In the genomic region with DNA sequence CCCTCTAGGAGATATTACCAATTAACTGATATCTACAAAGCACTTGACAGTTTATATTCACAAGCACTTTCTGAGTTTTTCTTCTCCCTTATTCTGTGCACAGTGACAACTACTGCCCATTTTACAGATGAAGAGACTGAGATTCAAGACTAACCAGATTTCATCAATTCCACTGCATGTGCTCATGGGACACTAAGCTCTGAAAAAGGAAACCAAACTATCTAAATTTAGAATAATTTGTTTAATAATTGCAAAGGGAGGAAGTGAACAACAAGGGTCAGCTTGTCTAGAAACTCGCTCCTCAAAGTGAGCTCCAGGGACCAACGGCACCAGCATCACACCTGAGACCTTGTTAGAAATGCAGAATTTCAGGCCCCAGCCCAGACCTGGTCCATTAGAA, we compare ENCODE assay signal across 20 cellular contexts. TPM values are rescaled to one million over a fixed set of nuclear protein-coding genes. Genes with fewer than 3 reads are reported as not detected.
A peak's percentile ranks its signal among the peaks of the same experiment; 100 is the strongest.
DNase-seq lines count a peak whose midpoint lies in the region; ATAC-seq, FAIRE-seq and TF ChIP-seq lines count a peak whose summit lies in the region.
"Had no signal": no experiment of that assay in that cellular context is flagged by ENCODE, and none has a peak within 500 bp of the region (broad histone marks: within the 10 kb centered on the region; RNA-seq: fewer than 3 reads in every experiment).

No MANE protein-coding gene starts in this region.

- FAIRE-seq in kidney (lab: Jason Lieb, UNC): no peak
- FAIRE-seq: A549 had no signal

- H3K27ac Mint-ChIP-seq in HFFc6: no peak overlapping the region
- no peak overlapping the region for H3K27ac Mint-ChIP-seq in activated naive CD8-positive, alpha-beta T cell treated with anti-CD3 and anti-CD28 coated beads, Interleukin-2, amount 50 U/mL, for 24 hours

- H3K9me3 ChIP-seq in kidney (ENCODE audit: control insufficient read depth in 1 of 2, low read length in 2 of 2): no peaks in the 10 kb centered on the region
- H3K9me3 ChIP-seq: A549, colonic mucosa, psoas muscle, tibial nerve had no signal

- H3K27ac ChIP-seq in kidney (ENCODE audit: low read depth in 2 of 2, low read length in 2 of 2): no peak overlapping the region
- H3K27ac ChIP-seq: A549, colonic mucosa, KMS-11, psoas muscle, tibial nerve had no signal

- H3K36me3 Mint-ChIP-seq in HFFc6 (ENCODE audit: low read depth): no peaks in the 10 kb centered on the region
- no peaks in the 10 kb centered on the region for H3K36me3 Mint-ChIP-seq in activated naive CD8-positive, alpha-beta T cell treated with anti-CD3 and anti-CD28 coated beads, Interleukin-2, amount 50 U/mL, for 24 hours (ENCODE audit: low read depth)

- ATAC-seq in GM19043 (IDR thresholded peaks at IDR 0.05; ENCODE audit: low read depth, unreplicated experiment) (peak; percentile 80), GM21619 (IDR thresholded peaks at IDR 0.05; ENCODE audit: unreplicated experiment) (peak; percentile 92), HG03159 (IDR thresholded peaks at IDR 0.05; ENCODE audit: unreplicated experiment) (peak; percentile 73)
- ATAC-seq in activated naive CD8-positive, alpha-beta T cell treated with anti-CD3 and anti-CD28 coated beads, Interleukin-2, amount 50 U/mL, for 24 hours: no peak
- ATAC-seq: A549; activated T-cell treated with anti-CD3 and anti-CD28 coated beads, Interleukin-2, amount 50 U/mL, for 4 hours; left cardiac atrium; psoas muscle had no signal

- peaks cover 7% of the 10 kb centered on the region for H3K9me3 Mint-ChIP-seq in HFFc6
- H3K9me3 Mint-ChIP-seq in activated naive CD8-positive, alpha-beta T cell treated with anti-CD3 and anti-CD28 coated beads, Interleukin-2, amount 50 U/mL, for 24 hours: no peaks in the 10 kb centered on the region
- H3K9me3 Mint-ChIP-seq: activated T-cell treated with anti-CD3 and anti-CD28 coated beads, Interleukin-2, amount 50 U/mL, for 4 hours had no signal

- peaks cover 3% of the 10 kb centered on the region; the same call in 1 of the 2 replicates for H3K27me3 Mint-ChIP-seq in HFFc6 (ENCODE audit: insufficient read depth)
- H3K27me3 Mint-ChIP-seq in activated naive CD8-positive, alpha-beta T cell treated with anti-CD3 and anti-CD28 coated beads, Interleukin-2, amount 50 U/mL, for 24 hours: no peaks in the 10 kb centered on the region

- H3K4me1 ChIP-seq in kidney (ENCODE audit: control insufficient read depth in 1 of 2, insufficient read depth in 1 of 2, low read depth in 1 of 2, low read length in 2 of 2): no peaks in the 10 kb centered on the region
- H3K4me1 ChIP-seq: A549, psoas muscle had no signal

- TF ChIP-seq CTCF in GM12864 (IDR thresholded peaks at IDR 0.05; ENCODE audit: low read depth, low read length, missing control alignments): no peak
- TF ChIP-seq CTCF in kidney (IDR thresholded peaks at IDR 0.05; ENCODE audit: borderline replicate concordance, extremely low read depth, insufficient read depth): no peak
- TF ChIP-seq CTCF in HFFc6 (IDR thresholded peaks at IDR 0.05): no peak

- no peaks in the 10 kb centered on the region for H3K4me1 Mint-ChIP-seq in HFFc6 (ENCODE audit: low read depth)
- H3K4me1 Mint-ChIP-seq in activated naive CD8-positive, alpha-beta T cell treated with anti-CD3 and anti-CD28 coated beads, Interleukin-2, amount 50 U/mL, for 24 hours: no peaks in the 10 kb centered on the region

- no peaks in the 10 kb centered on the region for H3K36me3 ChIP-seq in kidney (ENCODE audit: control insufficient read depth in 1 of 2, insufficient read depth in 2 of 2, low read length in 2 of 2)
- H3K36me3 ChIP-seq: colonic mucosa, tibial nerve had no signal

- H3K4me3 ChIP-seq in GM12864 (ENCODE audit: low read depth, low read length) (no peak overlapping the region), kidney (ENCODE audit: low read length in 2 of 2) (no peak overlapping the region)
- H3K4me3 ChIP-seq: A549, colonic mucosa, psoas muscle, tibial nerve had no signal

- intact Hi-C loops in kidney (cut with DNase I): no loop called here

- H3K4me3 Mint-ChIP-seq in HFFc6: no peak overlapping the region
- H3K4me3 Mint-ChIP-seq in activated naive CD8-positive, alpha-beta T cell treated with anti-CD3 and anti-CD28 coated beads, Interleukin-2, amount 50 U/mL, for 24 hours: no peak overlapping the region
- H3K4me3 Mint-ChIP-seq: activated T-cell treated with anti-CD3 and anti-CD28 coated beads, Interleukin-2, amount 50 U/mL, for 4 hours had no signal

- DNase-seq in GM12864 (ENCODE audit: low read depth) (peak; percentile 46), kidney (no peak), HFFc6 (no peak), NCI-H510A treated with DMSO at 0.1 percent for 48 hours (lab: John Stamatoyannopoulos, UW) (no peak)
- DNase-seq in activated naive CD8-positive, alpha-beta T cell treated with anti-CD3 and anti-CD28 coated beads, Interleukin-2, amount 50 U/mL, for 24 hours: no peak
- DNase-seq: activated T-cell treated with anti-CD3 and anti-CD28 coated beads, Interleukin-2, amount 50 U/mL, for 4 hours; colonic mucosa; GF-D8; left cardiac atrium; NCI-H1694; NCI-H526 treated with DMSO at 0.1 percent for 48 hours; psoas muscle; RPMI8226; stimulated activated CD4-positive, alpha-beta T cell treated with anti-CD3 and anti-CD28 coated beads, Interleukin-1b, Interleukin-23, amount 100 ng/mL, for 48 hours had no signal

- H3K9ac ChIP-seq in kidney (ENCODE audit: low read length in 2 of 2): no peak overlapping the region
- H3K9ac ChIP-seq: KMS-11 had no signal

RNA-seq across cellular contexts. Expression of a gene that starts 50.8 kb away (rescaled TPM):
- 52.8 TPM for total RNA-seq in kidney
- 27.1 TPM for polyA plus RNA-seq in kidney (ENCODE audit: insufficient read depth, low read depth, low replicate concordance)
- 1 to 10 TPM in 3 of 6 experiments, under 1 TPM in 3; 0.80 to 1.2 (median 1.0) TPM for total RNA-seq in HFFc6 (2021; fragmentation: NEBNext Ultra II Directional; extraction: Animal tissue kit (Norgen Biotek cat#: 25700))

Comparison
In these comparisons a context has a peak if more than half of its experiments do, and no peak if none do; other contexts are left out.
1. RNA of a gene that starts 50.8 kb away (total RNA-seq): 52.8 TPM in kidney (single experiment); 0.80 to 1.2 TPM in HFFc6; every median in the first group is over 10 times any median in the second.